In genomic region chr1:155706101-155706619, GRCh38 we compare ENCODE assay signal across 17 cellular contexts. TPM values are rescaled to one million over a fixed set of nuclear protein-coding genes. Genes with fewer than 3 reads are reported as not detected.
A peak's percentile ranks its signal among the peaks of the same experiment; 100 is the strongest.
DNase-seq lines count a peak whose midpoint lies in the region; ATAC-seq, FAIRE-seq and TF ChIP-seq lines count a peak whose summit lies in the region.
"Had no signal": no experiment of that assay in that cellular context is flagged by ENCODE, and none has a peak within 500 bp of the region (broad histone marks: within the 10 kb centered on the region; RNA-seq: fewer than 3 reads in every experiment).

No MANE protein-coding gene starts in this region.

- H3K79me2 ChIP-seq in SK-N-SH (ENCODE audit: insufficient read depth), result peaks cover 83% of the 10 kb centered on the region

- no peak overlapping the region for H3K27ac ChIP-seq in SK-N-SH (ENCODE audit: low read depth in 2 of 2, low read length in 1 of 2)
- H3K27ac ChIP-seq in SJCRH30, result no peak overlapping the region
- H3K27ac ChIP-seq: 22Rv1, thoracic aorta had no signal

- no peaks in the 10 kb centered on the region for H3K4me1 ChIP-seq in SK-N-SH (ENCODE audit: control insufficient read depth in 1 of 2, insufficient read depth in 2 of 2, low read depth in 1 of 2, low read length in 1 of 2)
- peaks cover 5% of the 10 kb centered on the region for H3K4me1 ChIP-seq in adipocyte (ENCODE audit: control insufficient read depth, insufficient read depth, low read length)
- no peaks in the 10 kb centered on the region for H3K4me1 ChIP-seq in SJCRH30

- H4K20me1 ChIP-seq in SK-N-SH (ENCODE audit: insufficient read depth), result peaks cover 8% of the 10 kb centered on the region; the same call in 1 of the 2 replicates

- no peak overlapping the region for H2AFZ ChIP-seq in SK-N-SH (ENCODE audit: low read depth)

- no peaks in the 10 kb centered on the region for H3K9me2 ChIP-seq in SK-N-SH

- H3K36me3 ChIP-seq in SK-N-SH (replicated peaks in 1 of 2; ENCODE audit: control insufficient read depth in 1 of 2, insufficient read depth in 2 of 2, low read length in 1 of 2) (peaks cover 6 to 25% of the 10 kb centered on the region in 2 experiments), adipocyte (ENCODE audit: control insufficient read depth, insufficient read depth, low read length, severe bottlenecking) (no peaks in the 10 kb centered on the region), SJCRH30 (peaks cover 4% of the 10 kb centered on the region)
- H3K36me3 ChIP-seq: thoracic aorta had no signal

- TF ChIP-seq CTCF in SK-N-SH (IDR thresholded peaks at IDR 0.05) (no peak), foreskin fibroblast (IDR thresholded peaks at IDR 0.05; ENCODE audit: low read depth, low read length) (no peak)

- no peak overlapping the region for H3K4me2 ChIP-seq in SK-N-SH

- H3K9ac ChIP-seq in SK-N-SH (no peak overlapping the region), adipocyte (ENCODE audit: low read length) (no peak overlapping the region)

- no peaks in the 10 kb centered on the region for H3F3A ChIP-seq in SK-N-SH (replicated peaks; ENCODE audit: insufficient read depth)

- DNase-seq in SK-N-SH (no peak), adipocyte (ENCODE audit: low read depth) (peak; percentile 28), foreskin fibroblast (peak; percentile 44 to 65), urothelium cell line (ENCODE audit: low spot score) (peak; percentile 26), germinal center (ENCODE audit: low spot score) (no peak), SJCRH30 (no peak)
- DNase-seq: activated CD4-positive, CD25-positive, alpha-beta regulatory T cell; activated CD8-positive, alpha-beta memory T cell treated with anti-CD3 and anti-CD28 coated beads, Interleukin-2, amount 50 U/mL, for 48 hours; activated naive CD8-positive, alpha-beta T cell treated with anti-CD3 and anti-CD28 coated beads, Interleukin-2, amount 50 U/mL, for 24 hours; Calu3; effector CD8-positive, alpha-beta T cell; left ventricle myocardium superior; NCI-H2107 had no signal

- no peak for TF ChIP-seq EP300 in SK-N-SH (IDR thresholded peaks at IDR 0.05; ENCODE audit: borderline replicate concordance in 1 of 2, low read depth in 1 of 2, low read length in 1 of 2)

- H3K27me3 ChIP-seq in SK-N-SH (ENCODE audit: insufficient read depth) (no peaks in the 10 kb centered on the region), adipocyte (replicated peaks; ENCODE audit: control insufficient read depth, insufficient read depth, low read length) (no peaks in the 10 kb centered on the region), SJCRH30 (no peaks in the 10 kb centered on the region)

- CTCF ChIA-PET in SK-N-SH (lab: Yijun Ruan, JAX), result interaction anchor here (1.2 kb wide), 1 partner anchor 42 kb away, joined by 4 read pairs; no protein-coding TSS in a partner anchor

- H3K9me3 ChIP-seq in SK-N-SH (0 out of 2 replicates have a peak, but pooled peaks cover 7% of the 10 kb centered on the region), adipocyte (ENCODE audit: control insufficient read depth, low read length) (no peaks in the 10 kb centered on the region), SJCRH30 (replicated peaks) (0 out of 2 replicates have a peak, but pooled peaks cover 2% of the 10 kb centered on the region)
- H3K9me3 ChIP-seq: thoracic aorta had no signal

- H3K4me3 ChIP-seq in SK-N-SH (ENCODE audit: low read depth in 2 of 2, low read length in 1 of 2) (no peak overlapping the region), adipocyte (ENCODE audit: low read length) (no peak overlapping the region), foreskin fibroblast (ENCODE audit: low read depth in 1 of 2, low read length in 2 of 2) (no peak overlapping the region), SJCRH30 (no peak overlapping the region)
- H3K4me3 ChIP-seq: thoracic aorta had no signal

- 88% methylated on average over 7 of the region's 7 CpGs for WGBS in SK-N-SH (ENCODE audit: low lambda C conversion rate)

- peak; percentile 83 for ATAC-seq in SK-N-SH treated with all-trans-retinoic acid at 6 μM for 48 hours
- no peak for ATAC-seq in HG02938 (IDR thresholded peaks at IDR 0.05; ENCODE audit: unreplicated experiment)
- ATAC-seq: activated naive CD8-positive, alpha-beta T cell treated with anti-CD3 and anti-CD28 coated beads, Interleukin-2, amount 50 U/mL, for 24 hours; left ventricle myocardium superior had no signal

- POLR2A ChIA-PET in SK-N-SH (lab: Yijun Ruan, JAX), result no interaction called here

- FAIRE-seq in urothelium cell line (lab: Jason Lieb, UNC), result no peak

- TF ChIP-seq RAD21 in SK-N-SH (IDR thresholded peaks at IDR 0.05; ENCODE audit: low read length), result no peak

TF ChIP-seq in SK-N-SH treated with all-trans-retinoic acid at 6 μM for 48 hours, 23 proteins besides CTCF, POLR2A, EP300 and RAD21 (continues in another document):
- TF ChIP-seq ZNF8 (CRISPR knock-in tag; IDR thresholded peaks at IDR 0.05), result no peak
- no peak for TF ChIP-seq TOX (CRISPR knock-in tag; IDR thresholded peaks at IDR 0.05; ENCODE audit: borderline replicate concordance)
- TF ChIP-seq, protein P1, sequence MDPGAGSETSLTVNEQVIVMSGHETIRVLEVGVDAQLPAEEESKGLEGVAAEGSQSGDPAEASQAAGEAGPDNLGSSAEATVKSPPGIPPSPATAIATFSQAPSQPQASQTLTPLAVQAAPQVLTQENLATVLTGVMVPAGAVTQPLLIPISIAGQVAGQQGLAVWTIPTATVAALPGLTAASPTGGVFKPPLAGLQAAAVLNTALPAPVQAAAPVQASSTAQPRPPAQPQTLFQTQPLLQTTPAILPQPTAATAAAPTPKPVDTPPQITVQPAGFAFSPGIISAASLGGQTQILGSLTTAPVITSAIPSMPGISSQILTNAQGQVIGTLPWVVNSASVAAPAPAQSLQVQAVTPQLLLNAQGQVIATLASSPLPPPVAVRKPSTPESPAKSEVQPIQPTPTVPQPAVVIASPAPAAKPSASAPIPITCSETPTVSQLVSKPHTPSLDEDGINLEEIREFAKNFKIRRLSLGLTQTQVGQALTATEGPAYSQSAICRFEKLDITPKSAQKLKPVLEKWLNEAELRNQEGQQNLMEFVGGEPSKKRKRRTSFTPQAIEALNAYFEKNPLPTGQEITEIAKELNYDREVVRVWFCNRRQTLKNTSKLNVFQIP (CRISPR knock-in tag; IDR thresholded peaks at IDR 0.05; ENCODE audit: borderline replicate concordance, low read depth), result no peak
- no peak for TF ChIP-seq ARNTL (CRISPR knock-in tag; IDR thresholded peaks at IDR 0.05; ENCODE audit: borderline replicate concordance, low read depth)
- TF ChIP-seq ZNF70 (CRISPR knock-in tag; IDR thresholded peaks at IDR 0.05), result no peak
- no peak for TF ChIP-seq ZFP30 (CRISPR knock-in tag; IDR thresholded peaks at IDR 0.05)
- no peak for TF ChIP-seq SNAI2 (CRISPR knock-in tag; IDR thresholded peaks at IDR 0.05)
- no peak for TF ChIP-seq ESRRG (CRISPR knock-in tag; IDR thresholded peaks at IDR 0.05)

TF ChIP-seq in SK-N-SH, 30 proteins besides CTCF, POLR2A, EP300 and RAD21:
- TF ChIP-seq, protein P2, sequence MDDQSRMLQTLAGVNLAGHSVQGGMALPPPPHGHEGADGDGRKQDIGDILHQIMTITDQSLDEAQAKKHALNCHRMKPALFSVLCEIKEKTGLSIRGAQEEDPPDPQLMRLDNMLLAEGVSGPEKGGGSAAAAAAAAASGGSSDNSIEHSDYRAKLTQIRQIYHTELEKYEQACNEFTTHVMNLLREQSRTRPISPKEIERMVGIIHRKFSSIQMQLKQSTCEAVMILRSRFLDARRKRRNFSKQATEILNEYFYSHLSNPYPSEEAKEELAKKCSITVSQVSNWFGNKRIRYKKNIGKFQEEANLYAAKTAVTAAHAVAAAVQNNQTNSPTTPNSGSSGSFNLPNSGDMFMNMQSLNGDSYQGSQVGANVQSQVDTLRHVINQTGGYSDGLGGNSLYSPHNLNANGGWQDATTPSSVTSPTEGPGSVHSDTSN (IDR thresholded peaks at IDR 0.05), result no peak
- TF ChIP-seq ZBTB33 (IDR thresholded peaks at IDR 0.05; ENCODE audit: borderline replicate concordance, low read depth) (no peak), YY1 (IDR thresholded peaks at IDR 0.05; ENCODE audit: low read depth) (no peak), RFX5 (IDR thresholded peaks at IDR 0.05; ENCODE audit: low read length) (no peak), FOXM1 (IDR thresholded peaks at IDR 0.05; ENCODE audit: low read depth) (no peak)
- TF ChIP-seq, protein P3, sequence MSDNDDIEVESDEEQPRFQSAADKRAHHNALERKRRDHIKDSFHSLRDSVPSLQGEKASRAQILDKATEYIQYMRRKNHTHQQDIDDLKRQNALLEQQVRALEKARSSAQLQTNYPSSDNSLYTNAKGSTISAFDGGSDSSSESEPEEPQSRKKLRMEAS (IDR thresholded peaks at IDR 0.05; ENCODE audit: low read depth), result no peak

RNA-seq across cellular contexts. Expression of gene DAP3, which starts 17.3 kb away (rescaled TPM):
- polyA plus RNA-seq in SK-N-SH (2012; rRNA removed), result 115 and 136 TPM in 2 replicates
- polyA plus RNA-seq in SK-N-SH (2012; cell fraction: cytosol; rRNA removed), result 118 and 122 TPM in 2 replicates
- 206 and 220 TPM in 2 replicates for polyA plus RNA-seq in SK-N-SH (2012; cell fraction: nucleus; rRNA removed)
- total RNA-seq in SJCRH30 (2014; rRNA removed; shearing (Covaris generic)), result 75.4 and 89.3 TPM in 2 replicates

RNA-seq across cellular contexts. Expression of gene YY1AP1, which starts 17.6 kb away (rescaled TPM):
- 45.0 and 85.3 TPM in 2 replicates for polyA plus RNA-seq in SK-N-SH (2012; rRNA removed)
- polyA plus RNA-seq in SK-N-SH (2012; cell fraction: cytosol; rRNA removed), result 60.2 and 63.1 TPM in 2 replicates
- polyA plus RNA-seq in SK-N-SH (2012; cell fraction: nucleus; rRNA removed), result 59.6 and 71.3 TPM in 2 replicates
- 38.9 TPM in 2 replicates for total RNA-seq in SJCRH30 (2014; rRNA removed; shearing (Covaris generic))

Comparison
In these comparisons a context has a peak if more than half of its experiments do, and no peak if none do; other contexts are left out.
1. DNase-seq: peak in adipocyte (single experiment), foreskin fibroblast (2 of 2) and urothelium cell line (single experiment); none in SK-N-SH (single experiment), germinal center (single experiment) and SJCRH30 (0 of 2).